8 cellular contexts compared by ENCODE assay signal in genomic region chr19:53870485-53870844, GRCh38. TPM values are rescaled to one million over a fixed set of nuclear protein-coding genes. Genes with fewer than 3 reads are reported as not detected.
A peak's percentile ranks its signal among the peaks of the same experiment; 100 is the strongest.
DNase-seq lines count a peak whose midpoint lies in the region; ATAC-seq and TF ChIP-seq lines count a peak whose summit lies in the region.

No MANE protein-coding gene starts in this region.

- no peaks in the 10 kb centered on the region for H3K9me3 ChIP-seq in uterus

- TF ChIP-seq CTCF in uterus (IDR thresholded peaks at IDR 0.05), result no peak

- no peaks in the 10 kb centered on the region for H3K27me3 ChIP-seq in uterus

- H3K36me3 Mint-ChIP-seq in activated naive CD4-positive, alpha-beta T cell treated with anti-CD3 and anti-CD28 coated beads, Interleukin-2, amount 50 U/mL, for 24 hours, result peaks cover 21% of the 10 kb centered on the region
- peaks cover 11% of the 10 kb centered on the region for H3K36me3 Mint-ChIP-seq in activated naive CD8-positive, alpha-beta T cell

- H3K4me1 ChIP-seq in uterus, result no peaks in the 10 kb centered on the region

- peak overlapping the region in 1 of 2 donors; percentile 92 for H3K4me3 ChIP-seq in uterus

- H3K27me3 Mint-ChIP-seq in activated naive CD4-positive, alpha-beta T cell treated with anti-CD3 and anti-CD28 coated beads, Interleukin-2, amount 50 U/mL, for 24 hours, result no peaks in the 10 kb centered on the region
- no peaks in the 10 kb centered on the region for H3K27me3 Mint-ChIP-seq in activated naive CD8-positive, alpha-beta T cell

- H3K9me3 Mint-ChIP-seq in activated naive CD4-positive, alpha-beta T cell treated with anti-CD3 and anti-CD28 coated beads, Interleukin-2, amount 50 U/mL, for 24 hours, result no peaks in the 10 kb centered on the region
- no peaks in the 10 kb centered on the region for H3K9me3 Mint-ChIP-seq in activated naive CD8-positive, alpha-beta T cell (ENCODE audit: low read depth)

- H3K4me3 Mint-ChIP-seq in activated naive CD4-positive, alpha-beta T cell treated with anti-CD3 and anti-CD28 coated beads, Interleukin-2, amount 50 U/mL, for 24 hours, result peak overlapping the region; percentile 64
- H3K4me3 Mint-ChIP-seq in activated naive CD8-positive, alpha-beta T cell, result peak overlapping the region; percentile 67

- peak overlapping the region; percentile 86 to 99 for H3K27ac ChIP-seq in uterus

- no peaks in the 10 kb centered on the region for H3K36me3 ChIP-seq in uterus

- TF ChIP-seq POLR2A in uterus (IDR thresholded peaks at IDR 0.05), result no peak

- intact Hi-C loops in uterus (cut with DNase I; ENCODE audit: low total_unique reads), result no loop called here

- peaks cover 68% of the 10 kb centered on the region for H3K4me1 Mint-ChIP-seq in activated naive CD4-positive, alpha-beta T cell treated with anti-CD3 and anti-CD28 coated beads, Interleukin-2, amount 50 U/mL, for 24 hours
- H3K4me1 Mint-ChIP-seq in activated naive CD8-positive, alpha-beta T cell (ENCODE audit: low read depth), result peaks cover 67% of the 10 kb centered on the region

- H3K27ac Mint-ChIP-seq in activated naive CD4-positive, alpha-beta T cell treated with anti-CD3 and anti-CD28 coated beads, Interleukin-2, amount 50 U/mL, for 24 hours, result peak overlapping the region; percentile 46
- peak overlapping the region; percentile 16 for H3K27ac Mint-ChIP-seq in activated naive CD8-positive, alpha-beta T cell

- ATAC-seq in GM19395 (IDR thresholded peaks at IDR 0.05; ENCODE audit: unreplicated experiment) (no peak), GM19467 (IDR thresholded peaks at IDR 0.05; ENCODE audit: unreplicated experiment) (no peak)

- DNase-seq in activated naive CD4-positive, alpha-beta T cell treated with Interleukin-2 at 50 U/mL for 16 hours, result no peak
- DNase-seq in medulla oblongata (ENCODE audit: extremely low spot score), result peak; percentile 57
- no peak for DNase-seq in uterus
- DNase-seq in activated CD4-positive, alpha-beta T cell treated with anti-CD3 and anti-CD28 coated beads for 48 hours, result no peak

RNA-seq across cellular contexts. Expression of gene MYADM, which starts 2.8 kb away (rescaled TPM):
- total RNA-seq in uterus, result 100 to 1,000 TPM in 1 of 4 donors, 10 to 100 TPM in 3; 22.7 to 386 (median 77.4) TPM

RNA-seq across cellular contexts. Expression of gene PRKCG, which starts 11.5 kb away (rescaled TPM):
- under 1 TPM in 1 of 4 donors, not detected in 3; 0.69 TPM for total RNA-seq in uterus

RNA-seq across cellular contexts. Expression of gene CACNG7, which starts 38.6 kb away (rescaled TPM):
- 1 to 10 TPM in 1 of 4 donors, not detected in 3; 1.0 TPM for total RNA-seq in uterus

RNA-seq across cellular contexts. Expression of gene NLRP12, which starts 46.4 kb away (rescaled TPM):
- total RNA-seq in uterus, result under 1 TPM in 3 of 4 donors, not detected in 1; 0.34 to 0.90 (median 0.59) TPM
